In genomic region chr20:17612287-17612974, GRCh38 we compare ENCODE assay signal across 1 cellular context.
TF ChIP-seq lines count a peak whose summit lies in the region.

No MANE protein-coding gene starts in this region.

TF ChIP-seq in SK-N-SH treated with all-trans-retinoic acid at 6 μM for 48 hours, 23 proteins besides CTCF, POLR2A, EP300 and RAD21 (continued from another document):
- TF ChIP-seq, protein P1, sequence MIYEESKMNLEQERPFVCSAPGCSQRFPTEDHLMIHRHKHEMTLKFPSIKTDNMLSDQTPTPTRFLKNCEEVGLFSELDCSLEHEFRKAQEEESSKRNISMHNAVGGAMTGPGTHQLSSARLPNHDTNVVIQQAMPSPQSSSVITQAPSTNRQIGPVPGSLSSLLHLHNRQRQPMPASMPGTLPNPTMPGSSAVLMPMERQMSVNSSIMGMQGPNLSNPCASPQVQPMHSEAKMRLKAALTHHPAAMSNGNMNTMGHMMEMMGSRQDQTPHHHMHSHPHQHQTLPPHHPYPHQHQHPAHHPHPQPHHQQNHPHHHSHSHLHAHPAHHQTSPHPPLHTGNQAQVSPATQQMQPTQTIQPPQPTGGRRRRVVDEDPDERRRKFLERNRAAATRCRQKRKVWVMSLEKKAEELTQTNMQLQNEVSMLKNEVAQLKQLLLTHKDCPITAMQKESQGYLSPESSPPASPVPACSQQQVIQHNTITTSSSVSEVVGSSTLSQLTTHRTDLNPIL (CRISPR knock-in tag; IDR thresholded peaks at IDR 0.05; ENCODE audit: low read depth) = no peak
- TF ChIP-seq ESRRG (CRISPR knock-in tag; IDR thresholded peaks at IDR 0.05) (no peak), ZNF70 (CRISPR knock-in tag; IDR thresholded peaks at IDR 0.05) (no peak), GLIS3 (CRISPR knock-in tag; IDR thresholded peaks at IDR 0.05) (no peak), ZNF565 (CRISPR knock-in tag; conservative IDR thresholded peaks at IDR 0.05; ENCODE audit: low read depth) (no peak), ZFP3 (CRISPR knock-in tag; IDR thresholded peaks at IDR 0.05) (no peak), TSHZ2 (CRISPR knock-in tag; IDR thresholded peaks at IDR 0.05) (no peak)
